In genomic region chr10:117374506-117375359, GRCh38 we compare ENCODE assay signal across 8 cellular contexts. TPM values are rescaled to one million over a fixed set of nuclear protein-coding genes. Genes with fewer than 3 reads are reported as not detected.
DNase-seq lines count a peak whose midpoint lies in the region; TF ChIP-seq lines count a peak whose summit lies in the region.

No MANE protein-coding gene starts in this region.

- peaks cover 17% of the 10 kb centered on the region; the same call in 1 of the 2 replicates for H4K20me1 ChIP-seq in GM23248 (ENCODE audit: insufficient read depth)

- TF ChIP-seq POLR2A in erythroblast (IDR thresholded peaks at IDR 0.05; ENCODE audit: low read length) = no peak

- H3F3A ChIP-seq in GM23248 (ENCODE audit: insufficient read depth) = peaks cover 8% of the 10 kb centered on the region; the same call in 1 of the 2 replicates

- H3K36me3 ChIP-seq in GM23248 (ENCODE audit: low read depth) (no peaks in the 10 kb centered on the region), KOPT-K1 (ENCODE audit: insufficient read depth, low read length) (peaks cover 7% of the 10 kb centered on the region; the same call in 1 of the 2 replicates), subcutaneous abdominal adipose tissue (ENCODE audit: control insufficient read depth in 5 of 5, insufficient read depth in 5 of 5, low read length in 5 of 5) (no peaks in the 10 kb centered on the region)

- no peaks in the 10 kb centered on the region for H3K9me3 Mint-ChIP-seq in activated CD4-positive, alpha-beta memory T cell treated with anti-CD3 and anti-CD28 coated beads, Interleukin-2, amount 10 ng/mL, durations not matched to agents 7 days and 5 days

- 0 to 2% methylated on average over 48 to 52 of the region's 92 CpGs for WGBS in GM23248 (ENCODE audit: low coverage in 1 of 2, low lambda C conversion rate in 2 of 2, missing lambda C conversion rate in 2 of 2), 2 experiments

- H3K4me2 ChIP-seq in GM23248 (ENCODE audit: unreplicated experiment) = peak overlapping the region; percentile 94

- peaks cover 52% of the 10 kb centered on the region for H3K79me2 ChIP-seq in GM23248 (ENCODE audit: insufficient read depth)

- POLR2A ChIA-PET in activated CD4-positive, alpha-beta memory T cell treated with anti-CD3 and anti-CD28 coated beads, Interleukin-2, amount 10 ng/mL, durations not matched to agents 7 days and 5 days (lab: Charles Lee) = interaction anchor here (1.0 to 1.6 kb wide), 3 partner anchors 19 to 158 kb away, joined by 3 to 7 read pairs (median 6); no protein-coding TSS in a partner anchor

- in situ Hi-C loops in GM23248 (cut with MboI) = no loop called here

- H3K4me3 ChIP-seq in GM23248 (peak overlapping the region; percentile 89), mononuclear cell (ENCODE audit: low read length) (peak overlapping the region; percentile 90), subcutaneous abdominal adipose tissue (ENCODE audit: low read depth in 1 of 5, low read length in 5 of 5) (peak overlapping the region; percentile 78 to 97 (median 87))

- CTCF ChIA-PET in activated CD4-positive, alpha-beta memory T cell treated with anti-CD3 and anti-CD28 coated beads, Interleukin-2, amount 10 ng/mL, durations not matched to agents 7 days and 5 days (lab: Charles Lee) = interaction anchor here (1.2 to 2.8 kb wide), 3 partner anchors 12 to 158 kb away, joined by 3 to 12 read pairs (median 4); no protein-coding TSS in a partner anchor

- H3K4me1 ChIP-seq in GM23248 (ENCODE audit: insufficient read depth) (peaks cover 27% of the 10 kb centered on the region), mononuclear cell (ENCODE audit: insufficient read depth, low read length) (peaks cover 41% of the 10 kb centered on the region), subcutaneous abdominal adipose tissue (ENCODE audit: control insufficient read depth in 5 of 5, insufficient read depth in 5 of 5, low read length in 5 of 5) (peaks cover 5 to 46% (median 42%) of the 10 kb centered on the region in 5 donors)

- H3K4me3 Mint-ChIP-seq in activated CD4-positive, alpha-beta memory T cell treated with anti-CD3 and anti-CD28 coated beads, Interleukin-2, amount 10 ng/mL, durations not matched to agents 7 days and 5 days = peak overlapping the region; percentile 96

- no peaks in the 10 kb centered on the region for H3K9me2 ChIP-seq in GM23248 (ENCODE audit: insufficient read depth)

- peaks cover 31% of the 10 kb centered on the region for H3K4me1 Mint-ChIP-seq in activated CD4-positive, alpha-beta memory T cell treated with anti-CD3 and anti-CD28 coated beads, Interleukin-2, amount 10 ng/mL, durations not matched to agents 7 days and 5 days

- H3K9me3 ChIP-seq in GM23248 (ENCODE audit: low read depth) (no peaks in the 10 kb centered on the region), KOPT-K1 (ENCODE audit: insufficient read depth, low read length, poor library complexity, severe bottlenecking) (no peaks in the 10 kb centered on the region), mononuclear cell (ENCODE audit: low read depth, low read length) (no peaks in the 10 kb centered on the region), subcutaneous abdominal adipose tissue (ENCODE audit: control insufficient read depth in 5 of 5, low read length in 5 of 5) (no peaks in the 10 kb centered on the region)

- H3K27ac ChIP-seq in GM23248 (peak overlapping the region; percentile 74), KOPT-K1 (ENCODE audit: low read depth, low read length, poor library complexity, severe bottlenecking) (peak overlapping the region; percentile 70), subcutaneous abdominal adipose tissue (ENCODE audit: low read depth, low read length) (peak overlapping the region; percentile 72)

- peaks cover 28% of the 10 kb centered on the region for H3K27me3 Mint-ChIP-seq in activated CD4-positive, alpha-beta memory T cell treated with anti-CD3 and anti-CD28 coated beads, Interleukin-2, amount 10 ng/mL, durations not matched to agents 7 days and 5 days

- DNase-seq in NCI-H1417 (lab: John Stamatoyannopoulos, UW) (peak; percentile 28 to 78 (median 76)), NCI-H1417 treated with DMSO at 0.1 percent for 48 hours (lab: John Stamatoyannopoulos, UW) (no peak), GM23248 (peak; percentile 80), erythroblast (lab: John Stamatoyannopoulos, UW) (peak; percentile 68 to 81)
- peak; percentile 41 for DNase-seq in activated CD4-positive, alpha-beta memory T cell treated with anti-CD3 and anti-CD28 coated beads, Interleukin-2, amount 10 ng/mL, durations not matched to agents 7 days and 5 days

- H2AFZ ChIP-seq in GM23248 = peak overlapping the region; percentile 60

- H3K27me3 ChIP-seq in GM23248 (replicated peaks; ENCODE audit: insufficient read depth) (no peaks in the 10 kb centered on the region), mononuclear cell (ENCODE audit: insufficient read depth, low read length) (peaks cover 6% of the 10 kb centered on the region), subcutaneous abdominal adipose tissue (ENCODE audit: control insufficient read depth in 5 of 5, insufficient read depth in 4 of 5, low read length in 5 of 5) (peaks cover 0 to 8% (median 0%) of the 10 kb centered on the region in 5 donors)

- H3K9ac ChIP-seq in GM23248 = peak overlapping the region; percentile 84
- peak overlapping the region; percentile 56 to 95 (median 86) for H3K9ac ChIP-seq in subcutaneous abdominal adipose tissue (ENCODE audit: low read length in 5 of 5)

- H3K36me3 Mint-ChIP-seq in activated CD4-positive, alpha-beta memory T cell treated with anti-CD3 and anti-CD28 coated beads, Interleukin-2, amount 10 ng/mL, durations not matched to agents 7 days and 5 days (ENCODE audit: low read depth) = peaks cover 7% of the 10 kb centered on the region

- peak overlapping the region; percentile 78 for H3K27ac Mint-ChIP-seq in activated CD4-positive, alpha-beta memory T cell treated with anti-CD3 and anti-CD28 coated beads, Interleukin-2, amount 10 ng/mL, durations not matched to agents 7 days and 5 days

RNA-seq across cellular contexts. Expression of gene PDZD8, which starts 0.5 kb away (rescaled TPM):
- 19.7 and 20.1 TPM in 2 replicates for total RNA-seq in GM23248 (2014; rRNA removed; shearing (Covaris generic))
- 13.8 and 14.4 TPM in 2 replicates for polyA plus RNA-seq in GM23248 (2016; fragmentation: Nextera tagmentation; extraction: Ambion mirVana)
- total RNA-seq in activated CD4-positive, alpha-beta memory T cell treated with anti-CD3 and anti-CD28 coated beads, Interleukin-2, amount 10 ng/mL, durations not matched to agents 7 days and 5 days = 10 to 100 TPM; 12.3 to 12.8 TPM
- 53.1 TPM for total RNA-seq in mononuclear cell
